Comparison of ENCODE assay signal across 8 cellular contexts in genomic region chr22:31107206-31108118, GRCh38. TPM values are rescaled to one million over a fixed set of nuclear protein-coding genes. Genes with fewer than 3 reads are reported as not detected.
DNase-seq lines count a peak whose midpoint lies in the region; ATAC-seq and TF ChIP-seq lines count a peak whose summit lies in the region.

SELENOM (minus strand) TSS chr22:31107568; CDS start chr22:31107505, 63 bp downstream.

- H3K4me3 ChIP-seq in HUES64 (ENCODE audit: low read length) (peak within 1 kb of the TSS; percentile 65), fibroblast of mammary gland (ENCODE audit: control insufficient read depth, low read depth, low read length) (peak within 1 kb of the TSS; percentile 78)

- peaks cover 23% of the 10 kb centered on the region for H3K27me3 ChIP-seq in HUES64 (ENCODE audit: insufficient read depth, low read length)

- intact Hi-C loops in activated T-helper 2 cell treated with anti-CD3 and anti-CD28 coated beads, Interferon-gamma antibody, Interleukin-2, Interleukin-4, amounts not matched to agents 10 μg/mL and 5 μg/mL and 100 μg/mL, durations not matched to agents 14 hours and 24 hours and 36 hours (cut with micrococcal nuclease), result loop anchor here (1.0 to 5.0 kb wide), 2 partner anchors 180 to 206 kb away; no protein-coding TSS in a partner anchor
- intact Hi-C loops in natural killer cell (cut with micrococcal nuclease), result loop anchor here (1.0 to 5.0 kb wide), 2 partner anchors 124 to 165 kb away; no protein-coding TSS in a partner anchor

- H3K36me3 ChIP-seq in HUES64 (ENCODE audit: insufficient read depth, low read length), result no peaks in the 10 kb centered on the region

- H3K4me3 Mint-ChIP-seq in activated T-helper 2 cell treated with anti-CD3 and anti-CD28 coated beads, Interferon-gamma antibody, Interleukin-2, Interleukin-4, amounts not matched to agents 10 μg/mL and 5 μg/mL and 100 μg/mL, durations not matched to agents 14 hours and 24 hours and 36 hours (ENCODE audit: low read depth), result peak within 1 kb of the TSS; percentile 85
- H3K4me3 Mint-ChIP-seq in natural killer cell, result peak within 1 kb of the TSS; percentile 87

- peak within 1 kb of the TSS; percentile 40; the same call in 1 of the 2 replicates for H3K27ac ChIP-seq in HUES64 (ENCODE audit: low read depth, low read length)

- peak within 1 kb of the TSS; percentile 44 for H3K9ac ChIP-seq in HUES64 (ENCODE audit: low read depth, low read length)

- 2% methylated on average over 66 of the region's 70 CpGs for WGBS in HUES64

- no peaks in the 10 kb centered on the region for H3K9me3 Mint-ChIP-seq in activated T-helper 2 cell treated with anti-CD3 and anti-CD28 coated beads, Interferon-gamma antibody, Interleukin-2, Interleukin-4, amounts not matched to agents 10 μg/mL and 5 μg/mL and 100 μg/mL, durations not matched to agents 14 hours and 24 hours and 36 hours
- no peaks in the 10 kb centered on the region for H3K9me3 Mint-ChIP-seq in natural killer cell

- DNase-seq in Caki2 (ENCODE audit: low read depth), result peak; percentile 98
- DNase-seq in RKO (ENCODE audit: low spot score), result peak; percentile 98
- peak; percentile 83 for DNase-seq in activated T-helper 2 cell treated with anti-CD3 and anti-CD28 coated beads, Interferon-gamma antibody, Interleukin-2, Interleukin-4, amounts not matched to agents 10 μg/mL and 5 μg/mL and 100 μg/mL, durations not matched to agents 14 hours and 24 hours and 36 hours (ENCODE audit: low spot score)
- peak; percentile 98 for DNase-seq in fibroblast of mammary gland (ENCODE audit: low read depth)
- DNase-seq in natural killer cell, result peak; percentile 80
- DNase-seq in stimulated activated naive CD4-positive, alpha-beta T cell (lab: John Stamatoyannopoulos, UW), result peak; percentile 76 to 90 (median 88)

- TF ChIP-seq CTCF in fibroblast of mammary gland (conservative IDR thresholded peaks at IDR 0.05; ENCODE audit: control insufficient read depth, insufficient read depth, low read depth, low read length) (peak; percentile 86), natural killer cell (IDR thresholded peaks at IDR 0.05) (peak; percentile 74)

- in situ Hi-C loops in Caki2 (cut with HindIII; ENCODE audit: low pct_unique_long_range_greater_than_20kb, low sequenced_read_pairs), result no loop called here

- H3K9me3 ChIP-seq in HUES64 (ENCODE audit: insufficient read depth, low read depth, low read length), result no peaks in the 10 kb centered on the region

- H3K36me3 Mint-ChIP-seq in activated T-helper 2 cell treated with anti-CD3 and anti-CD28 coated beads, Interferon-gamma antibody, Interleukin-2, Interleukin-4, amounts not matched to agents 10 μg/mL and 5 μg/mL and 100 μg/mL, durations not matched to agents 14 hours and 24 hours and 36 hours (ENCODE audit: low read depth), result no peaks in the 10 kb centered on the region
- H3K36me3 Mint-ChIP-seq in natural killer cell, result no peaks in the 10 kb centered on the region

- H3K27ac Mint-ChIP-seq in activated T-helper 2 cell treated with anti-CD3 and anti-CD28 coated beads, Interferon-gamma antibody, Interleukin-2, Interleukin-4, amounts not matched to agents 10 μg/mL and 5 μg/mL and 100 μg/mL, durations not matched to agents 14 hours and 24 hours and 36 hours, result peak within 1 kb of the TSS; percentile 19
- H3K27ac Mint-ChIP-seq in natural killer cell, result peak within 1 kb of the TSS; percentile 78 to 91

- H3K4me1 Mint-ChIP-seq in activated T-helper 2 cell treated with anti-CD3 and anti-CD28 coated beads, Interferon-gamma antibody, Interleukin-2, Interleukin-4, amounts not matched to agents 10 μg/mL and 5 μg/mL and 100 μg/mL, durations not matched to agents 14 hours and 24 hours and 36 hours (ENCODE audit: low read depth), result peaks cover 10% of the 10 kb centered on the region
- peaks cover 7 to 18% of the 10 kb centered on the region in 2 donors for H3K4me1 Mint-ChIP-seq in natural killer cell

- peaks cover 3% of the 10 kb centered on the region for H3K27me3 Mint-ChIP-seq in activated T-helper 2 cell treated with anti-CD3 and anti-CD28 coated beads, Interferon-gamma antibody, Interleukin-2, Interleukin-4, amounts not matched to agents 10 μg/mL and 5 μg/mL and 100 μg/mL, durations not matched to agents 14 hours and 24 hours and 36 hours (ENCODE audit: low read depth)
- H3K27me3 Mint-ChIP-seq in natural killer cell (ENCODE audit: low read depth in 2 of 2), result peaks cover 0 to 2% of the 10 kb centered on the region in 2 donors

- peak; percentile 88 for ATAC-seq in GM21390 (IDR thresholded peaks at IDR 0.05; ENCODE audit: unreplicated experiment)
- ATAC-seq in natural killer cell, result peak; percentile 94 to 96 (median 96)

- peaks cover 3% of the 10 kb centered on the region; the same call in 1 of the 2 replicates for H3K4me1 ChIP-seq in HUES64 (ENCODE audit: insufficient read depth, low read length)

RNA-seq across cellular contexts. Expression of gene SELENOM, which starts in this region (rescaled TPM):
- 118 and 142 TPM in 2 replicates for total RNA-seq in Caki2 (2014; rRNA removed; shearing (Covaris generic); ENCODE audit: low replicate concordance)
- polyA plus RNA-seq in HUES64 (2013, experiment 1 of 2), result 12.2 TPM
- polyA plus RNA-seq in HUES64 (2013, experiment 2 of 2), result 18.4 TPM
- 7.9 and 9.4 TPM in 2 replicates for total RNA-seq in activated T-helper 2 cell treated with anti-CD3 and anti-CD28 coated beads, Interferon-gamma antibody, Interleukin-2, Interleukin-4, amounts not matched to agents 10 μg/mL and 5 μg/mL and 100 μg/mL, durations not matched to agents 14 hours and 24 hours and 36 hours
- 10 to 100 TPM in 2 of 3 donors, 1 to 10 TPM in 1; 8.1 to 14.0 (median 10.6) TPM for total RNA-seq in natural killer cell

Comparison
In these comparisons a context has a peak if more than half of its experiments do, and no peak if none do; other contexts are left out.
1. Peak in every context shown above with its lines: DNase-seq, ATAC-seq, H3K4me3 ChIP-seq and H3K27ac ChIP-seq.